In genomic region chr17:14050616-14051015, GRCh38 we compare ENCODE assay signal across 7 cellular contexts.
"Had no signal": no experiment of that assay in that cellular context is flagged by ENCODE, and none has a peak within 500 bp of the region (broad histone marks: within the 10 kb centered on the region; RNA-seq: fewer than 3 reads in every experiment).

No MANE protein-coding gene starts in this region.

- H3K9ac ChIP-seq: GM23248 had no signal

- H3K9me3 Mint-ChIP-seq: GM23338, HFFc6 had no signal

- H3K4me3 Mint-ChIP-seq: GM23338, HFFc6 had no signal

- H3K4me1 ChIP-seq: HAP-1 had no signal

- H3K4me2 ChIP-seq: GM23338 had no signal

- H3K27ac Mint-ChIP-seq: GM23338, HFFc6 had no signal

- H3K9me3 ChIP-seq: HAP-1 had no signal

- DNase-seq: GM23248, GOT3, H7, HCEC 1CT, HFFc6 had no signal

- H2AFZ ChIP-seq: GM23248, GM23338 had no signal

- H3K27ac ChIP-seq: GM23248 had no signal

- H3K4me1 Mint-ChIP-seq: GM23338 had no signal
